ENCODE assay signal across 3 cellular contexts in genomic region chr7:111388016-111388415, GRCh38.
"Had no signal": no experiment of that assay in that cellular context is flagged by ENCODE, and none has a peak within 500 bp of the region (broad histone marks: within the 10 kb centered on the region; RNA-seq: fewer than 3 reads in every experiment).

No MANE protein-coding gene starts in this region.

- H3K4me3 ChIP-seq: GM12878 had no signal

- DNase-seq: GDM1, GF-D8 had no signal
